9 cellular contexts compared by ENCODE assay signal in the genomic region with DNA sequence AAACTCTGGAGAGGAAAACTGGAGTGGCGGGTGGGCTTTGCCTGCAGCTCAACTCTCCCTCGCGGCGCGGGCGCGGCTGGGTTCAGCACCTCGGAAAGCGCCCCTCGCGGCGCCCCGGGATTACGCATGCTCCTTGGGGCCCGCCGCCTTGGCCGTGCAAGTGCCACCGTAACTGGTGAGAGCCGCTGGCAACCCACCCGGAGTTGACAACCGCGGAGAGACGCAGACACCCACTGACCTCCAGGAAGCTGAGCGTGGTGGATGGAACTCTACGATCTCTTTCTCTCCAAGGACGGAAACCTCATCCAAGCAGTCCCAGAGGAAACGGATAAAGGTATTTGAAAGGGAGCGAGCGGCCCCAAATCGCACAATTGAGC. TPM values are rescaled to one million over a fixed set of nuclear protein-coding genes. Genes with fewer than 3 reads are reported as not detected.
DNase-seq lines count a peak whose midpoint lies in the region; ATAC-seq, FAIRE-seq and TF ChIP-seq lines count a peak whose summit lies in the region.
"Had no signal": no experiment of that assay in that cellular context is flagged by ENCODE, and none has a peak within 500 bp of the region (broad histone marks: within the 10 kb centered on the region; RNA-seq: fewer than 3 reads in every experiment).

No MANE protein-coding gene starts in this region.

- no peak for TF ChIP-seq CTCF in omental fat pad (IDR thresholded peaks at IDR 0.05)

- ATAC-seq in omental fat pad (ENCODE audit: low FRiP score) = peak; percentile 28
- no peak for ATAC-seq in HG03457 (IDR thresholded peaks at IDR 0.05; ENCODE audit: unreplicated experiment)

- peak; percentile 17 for DNase-seq in NCI-H510A treated with DMSO at 0.1 percent for 48 hours (lab: John Stamatoyannopoulos, UW)
- DNase-seq in NCI-H510A (lab: John Stamatoyannopoulos, UW) = no peak
- DNase-seq in NCI-H128 (lab: John Stamatoyannopoulos, UW; ENCODE audit: unreplicated experiment) = peak; percentile 44
- peak; percentile 68 to 71 for DNase-seq in activated T-cell treated with anti-CD3 and anti-CD28 coated beads, Interleukin-2, amount 50 U/mL, for 48 hours
- peak; percentile 46 to 55 for DNase-seq in frontal cortex (ENCODE audit: low spot score in 2 of 2)
- DNase-seq in omental fat pad (ENCODE audit: low spot score) = peak; percentile 42
- no peak for DNase-seq in SHP77 (lab: John Stamatoyannopoulos, UW)

- no peak for FAIRE-seq in frontal cortex (lab: Jason Lieb, UNC)
- FAIRE-seq: G401.6 had no signal

RNA-seq across cellular contexts. Expression of gene RXFP3, which starts 0.2 kb away (rescaled TPM):
- 0.41 TPM for total RNA-seq in frontal cortex
- not detected for total RNA-seq in omental fat pad

RNA-seq across cellular contexts. Expression of gene ADAMTS12, which starts 44.2 kb away (rescaled TPM):
- 1.2 TPM for total RNA-seq in frontal cortex
- 10 to 100 TPM; 17.5 to 42.9 (median 24.0) TPM for total RNA-seq in omental fat pad

RNA-seq across cellular contexts. Expression of gene SLC45A2, which starts 48.5 kb away (rescaled TPM):
- total RNA-seq in frontal cortex = 0.41 TPM
- under 1 TPM in 1 of 4 donors, not detected in 3; 0.19 TPM for total RNA-seq in omental fat pad

Comparison
In these comparisons a context has a peak if more than half of its experiments do, and no peak if none do; other contexts are left out.
1. DNase-seq: peak in NCI-H510A treated with DMSO at 0.1 percent for 48 hours (single experiment), NCI-H128 (single experiment), activated T-cell treated with anti-CD3 and anti-CD28 coated beads, Interleukin-2, amount 50 U/mL, for 48 hours (2 of 2), frontal cortex (2 of 2) and omental fat pad (single experiment); none in NCI-H510A (single experiment) and SHP77 (0 of 2).